ENCODE assay signal across 8 cellular contexts in the genomic region with DNA sequence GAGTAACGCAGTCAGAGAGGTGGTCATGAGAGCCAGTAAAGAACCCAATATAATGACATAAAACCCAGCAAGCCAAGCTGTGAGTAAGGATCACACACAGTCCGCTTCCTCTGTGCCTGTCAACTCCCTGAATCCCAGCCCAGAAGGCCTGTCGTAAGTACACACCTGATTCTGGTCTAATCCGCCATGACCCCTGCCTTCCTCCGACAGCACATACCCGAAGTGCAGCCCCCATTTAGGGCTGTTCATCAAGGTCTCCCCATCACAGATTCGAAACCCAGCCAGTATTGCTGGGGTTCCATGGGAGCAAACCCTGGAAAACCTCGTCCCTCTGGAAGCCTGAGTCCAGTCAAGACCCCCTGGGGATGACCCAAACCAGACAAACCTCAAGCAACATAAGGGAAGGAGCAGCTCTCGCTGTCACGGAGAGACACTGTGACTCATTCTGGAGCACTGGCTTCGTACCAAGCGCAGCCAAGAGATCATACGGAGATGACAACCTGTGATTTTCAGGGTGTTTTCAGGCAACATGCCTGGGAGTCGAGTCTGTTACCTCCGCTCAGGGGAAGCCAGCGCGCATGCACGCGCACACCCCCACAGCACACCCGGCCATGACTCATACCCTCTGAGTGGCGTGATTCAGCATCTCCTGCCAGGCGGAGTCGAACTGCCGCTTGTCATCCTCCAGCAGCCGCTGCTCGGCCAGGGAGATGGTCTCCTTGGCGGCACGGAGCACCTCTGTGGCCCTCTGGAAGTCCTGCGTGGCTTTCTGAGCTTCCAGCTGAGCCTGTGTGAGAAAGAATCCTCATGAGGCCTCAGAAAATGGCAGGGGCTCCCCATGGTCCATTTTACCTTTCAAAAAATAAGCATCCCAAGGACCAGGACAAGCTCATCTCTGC.
DNase-seq lines count a peak whose midpoint lies in the region; ATAC-seq and TF ChIP-seq lines count a peak whose summit lies in the region.

No MANE protein-coding gene starts in this region.

- H3K18ac ChIP-seq in neuronal stem cell (ENCODE audit: low read length): no peak overlapping the region

- no peak for TF ChIP-seq CTCF in PC-3 (conservative IDR thresholded peaks at IDR 0.05; ENCODE audit: low read depth, low read length)

- DNase-seq in ELF-1 (ENCODE audit: low read depth, low spot score) (peak; percentile 84), PC-3 (peak; percentile 98), activated T-helper 1 cell treated with Interleukin-2 at 50 U/mL for 16 hours (ENCODE audit: low read depth) (peak; percentile 84), fibroblast of gingiva (ENCODE audit: low read depth) (peak; percentile 87), neuronal stem cell (ENCODE audit: low spot score) (no peak)
- DNase-seq in stimulated activated naive CD8-positive, alpha-beta T cell treated with anti-CD3 and anti-CD28 coated beads, Interleukin-15, amount 100 ng/mL, for 72 hours: peak; percentile 75 to 86

- intact Hi-C loops in PC-3 (cut with micrococcal nuclease): loop anchor here (1.0 to 5.0 kb wide), 5 partner anchors 41 to 288 kb away; no protein-coding TSS in a partner anchor

- ATAC-seq in HG02642 (IDR thresholded peaks at IDR 0.05; ENCODE audit: poor library complexity, unreplicated experiment): peak; percentile 61
- peak; percentile 92 for ATAC-seq in PC-3
- ATAC-seq in stimulated activated naive CD8-positive, alpha-beta T cell treated with anti-CD3 and anti-CD28 coated beads, Interleukin-15, amount 100 ng/mL, for 72 hours: peak; percentile 78
- ATAC-seq in GM18873 (IDR thresholded peaks at IDR 0.05; ENCODE audit: low FRiP score, unreplicated experiment): no peak

- H4K91ac ChIP-seq in neuronal stem cell (ENCODE audit: low read depth, low read length, poor library complexity): no peak overlapping the region

- no peaks in the 10 kb centered on the region for H3K9me3 Mint-ChIP-seq in stimulated activated naive CD8-positive, alpha-beta T cell treated with anti-CD3 and anti-CD28 coated beads, Interleukin-15, amount 100 ng/mL, for 72 hours

- no peaks in the 10 kb centered on the region for H4K20me1 ChIP-seq in PC-3 (ENCODE audit: low read length)

- peak overlapping the region; percentile 66 for H3K23ac ChIP-seq in neuronal stem cell (ENCODE audit: low read depth, low read length, poor library complexity)

- BruUV-seq in PC-3 (replicated peaks; lab: Mats Ljungman, UMichigan): TSS peak; percentile 57

- H3K27me3 Mint-ChIP-seq in stimulated activated naive CD8-positive, alpha-beta T cell treated with anti-CD3 and anti-CD28 coated beads, Interleukin-15, amount 100 ng/mL, for 72 hours: peaks cover 10% of the 10 kb centered on the region

- peak overlapping the region; percentile 56 for H2AFZ ChIP-seq in PC-3 (ENCODE audit: low read length)
- no peak overlapping the region for H2AFZ ChIP-seq in neuronal stem cell (ENCODE audit: low read length)

- CTCF ChIA-PET in PC-3 (lab: Charles Lee): interaction anchor here (0.5 to 3.0 kb wide), 5 partner anchors 41 to 290 kb away, joined by 3 to 46 read pairs (median 5); a partner anchor contains a TSS

- H3K79me2 ChIP-seq in PC-3 (ENCODE audit: low read length): no peaks in the 10 kb centered on the region

- H3K14ac ChIP-seq in neuronal stem cell (ENCODE audit: low read length): no peak overlapping the region

- H2BK5ac ChIP-seq in neuronal stem cell (ENCODE audit: low read length): no peak overlapping the region

- no peaks in the 10 kb centered on the region for H3K9me2 ChIP-seq in PC-3 (replicated peaks; ENCODE audit: low read length)

- H2AK5ac ChIP-seq in neuronal stem cell (ENCODE audit: low read depth, low read length): no peak overlapping the region

- no peak overlapping the region for H2BK12ac ChIP-seq in neuronal stem cell (ENCODE audit: low read length)

- H2BK120ac ChIP-seq in neuronal stem cell (ENCODE audit: low read depth, low read length): no peak overlapping the region

- no peaks in the 10 kb centered on the region for H3K79me1 ChIP-seq in neuronal stem cell (ENCODE audit: low read depth, low read length)

- H3K4me3 Mint-ChIP-seq in stimulated activated naive CD8-positive, alpha-beta T cell treated with anti-CD3 and anti-CD28 coated beads, Interleukin-15, amount 100 ng/mL, for 72 hours: peak overlapping the region; percentile 7 to 55

- H3K4ac ChIP-seq in neuronal stem cell (ENCODE audit: low read length): no peak overlapping the region

- H3K4me3 ChIP-seq in PC-3 (ENCODE audit: low read length): peak overlapping the region; percentile 35; the same call in 1 of the 2 replicates
- no peak overlapping the region for H3K4me3 ChIP-seq in neuronal stem cell (ENCODE audit: low read length in 2 of 2)

- no peak overlapping the region for H2BK15ac ChIP-seq in neuronal stem cell (ENCODE audit: low read length)

- peaks cover 22% of the 10 kb centered on the region for H3K4me1 ChIP-seq in PC-3 (ENCODE audit: insufficient read depth, low read length)
- no peaks in the 10 kb centered on the region for H3K4me1 ChIP-seq in neuronal stem cell (ENCODE audit: control insufficient read depth in 2 of 2, insufficient read depth in 1 of 2, low read depth in 1 of 2, low read length in 2 of 2)

- H3K9ac ChIP-seq in PC-3 (ENCODE audit: low read length): peak overlapping the region; percentile 47
- peak overlapping the region; percentile 17 for H3K9ac ChIP-seq in neuronal stem cell (ENCODE audit: low read depth, low read length, poor library complexity)

- H3K4me2 ChIP-seq in PC-3 (ENCODE audit: low read length): peak overlapping the region; percentile 70
- no peak overlapping the region for H3K4me2 ChIP-seq in neuronal stem cell (ENCODE audit: insufficient read depth, low read length, poor library complexity, severe bottlenecking)

- WGBS in neuronal stem cell (ENCODE audit: extremely low coverage in 2 of 2, insufficient read length in 2 of 2, insufficient replicate concordance in 1 of 2), 2 donors: no CpG with 5 or more reads among the region's 29 CpGs

- no peaks in the 10 kb centered on the region for H3K36me3 ChIP-seq in PC-3 (ENCODE audit: low read depth, low read length)
- no peaks in the 10 kb centered on the region for H3K36me3 ChIP-seq in neuronal stem cell (replicated peaks in 1 of 2; ENCODE audit: control insufficient read depth in 2 of 2, insufficient read depth in 2 of 2, low read length in 2 of 2)

- H3K27ac ChIP-seq in PC-3 (ENCODE audit: low read length) (peak overlapping the region; percentile 85), neuronal stem cell (replicated peaks; ENCODE audit: low read length) (no peak overlapping the region)

- H3K27me3 ChIP-seq in PC-3 (ENCODE audit: low read length) (no peaks in the 10 kb centered on the region), neuronal stem cell (ENCODE audit: control insufficient read depth in 3 of 3, insufficient read depth in 3 of 3, low read depth in 1 of 3, low read length in 3 of 3) (no peaks in the 10 kb centered on the region)

- H4K8ac ChIP-seq in neuronal stem cell (ENCODE audit: low read depth, low read length): no peak overlapping the region

- H3K9me3 ChIP-seq in PC-3 (ENCODE audit: low read length) (no peaks in the 10 kb centered on the region), neuronal stem cell (replicated peaks in 1 of 2; ENCODE audit: control insufficient read depth in 2 of 2, insufficient read depth in 1 of 2, low read depth in 1 of 2, low read length in 2 of 2) (no peaks in the 10 kb centered on the region)

- H3K4me1 Mint-ChIP-seq in stimulated activated naive CD8-positive, alpha-beta T cell treated with anti-CD3 and anti-CD28 coated beads, Interleukin-15, amount 100 ng/mL, for 72 hours: peaks cover 71% of the 10 kb centered on the region

- H3K27ac Mint-ChIP-seq in stimulated activated naive CD8-positive, alpha-beta T cell treated with anti-CD3 and anti-CD28 coated beads, Interleukin-15, amount 100 ng/mL, for 72 hours: peak overlapping the region; percentile 42 to 74

- H3F3A ChIP-seq in PC-3 (ENCODE audit: low read length, unreplicated experiment): no peaks in the 10 kb centered on the region

- POLR2A ChIA-PET in PC-3 (lab: Charles Lee; ENCODE audit: unreplicated experiment): interaction anchor here (0.6 kb wide), 1 partner anchor 119 kb away, joined by 3 read pairs; no protein-coding TSS in a partner anchor
